ENCODE assay signal across 25 cellular contexts in the genomic region with DNA sequence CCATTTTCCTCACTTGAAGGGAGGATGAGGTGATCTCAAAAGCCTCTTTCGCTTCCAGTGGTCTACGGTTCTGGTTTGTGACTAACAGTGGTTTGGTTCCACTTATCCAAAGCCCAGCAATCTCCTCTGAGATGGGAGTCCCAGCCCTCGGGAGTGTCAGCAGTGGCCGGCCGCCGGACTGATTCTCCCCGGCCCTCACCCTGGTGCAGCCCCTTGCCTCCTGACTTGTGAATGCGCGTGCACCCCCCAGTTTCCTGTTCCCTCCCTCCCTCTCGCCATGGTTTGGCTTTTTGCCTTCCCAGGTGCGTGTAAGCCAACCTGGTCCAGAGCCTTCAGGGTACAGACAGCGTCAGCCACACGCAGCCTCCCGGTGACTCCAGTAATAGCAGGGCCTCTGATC.
"Had no signal": no experiment of that assay in that cellular context is flagged by ENCODE, and none has a peak within 500 bp of the region (broad histone marks: within the 10 kb centered on the region; RNA-seq: fewer than 3 reads in every experiment).

No MANE protein-coding gene starts in this region.

- H3K27ac ChIP-seq: heart right ventricle, left lung, lower lobe of right lung, pancreas, prostate gland, sigmoid colon had no signal

- H3K27ac Mint-ChIP-seq: activated naive CD8-positive, alpha-beta T cell; nephron; T-helper 17 cell had no signal

- H3K4me3 ChIP-seq: heart right ventricle, left lung, lower lobe of right lung, pancreas, prostate gland, sigmoid colon, tibial nerve had no signal

- H3K4me1 ChIP-seq: prostate gland, sigmoid colon had no signal

- ATAC-seq: activated CD4-positive, CD25-positive, alpha-beta regulatory T cell treated with anti-CD3 and anti-CD28 coated beads, Interleukin-2, amount 50 U/mL, for 24 hours; left lung; lower lobe of right lung; pancreas; T-helper 17 cell had no signal

- H3K36me3 ChIP-seq: left lung, lower lobe of right lung, pancreas, prostate gland, sigmoid colon, tibial nerve, WERI-Rb-1 had no signal

- H3K27me3 ChIP-seq: heart right ventricle, left lung, pancreas, sigmoid colon, tibial nerve had no signal

- H3K9me3 ChIP-seq: lower lobe of right lung, pancreas, prostate gland, sigmoid colon had no signal

- H3K27me3 Mint-ChIP-seq: central memory CD8-positive, alpha-beta T cell; T-helper 17 cell had no signal

- DNase-seq: activated CD4-positive, alpha-beta T cell treated with anti-CD3 and anti-CD28 coated beads for 48 hours; activated CD4-positive, alpha-beta T cell treated with anti-CD3 and anti-CD28 coated beads, Interleukin-2, amount 50 U/mL, for 48 hours; activated CD8-positive, alpha-beta memory T cell treated with anti-CD3 and anti-CD28 coated beads for 24 hours; activated effector memory CD4-positive, alpha-beta T cell treated with Interleukin-2 at 50 U/mL for 16 hours; activated naive CD4-positive, alpha-beta T cell treated with Interleukin-2 at 50 U/mL for 16 hours; anterior cingulate cortex; dermis blood vessel endothelial cell; effector CD4-positive, alpha-beta T cell; heart right ventricle; left lung; lower lobe of right lung; mesenchymal stem cell; pancreas; sigmoid colon; stimulated activated CD4-positive, alpha-beta T cell treated with anti-CD3 and anti-CD28 coated beads, Interleukin-15, amount 100 ng/mL, for 24 hours; stimulated activated naive CD4-positive, alpha-beta T cell; T-helper 17 cell; T1000; WERI-Rb-1 had no signal

- H3K4me3 Mint-ChIP-seq: activated naive CD8-positive, alpha-beta T cell; central memory CD8-positive, alpha-beta T cell; nephron; T-helper 17 cell had no signal
